In the genomic region with DNA sequence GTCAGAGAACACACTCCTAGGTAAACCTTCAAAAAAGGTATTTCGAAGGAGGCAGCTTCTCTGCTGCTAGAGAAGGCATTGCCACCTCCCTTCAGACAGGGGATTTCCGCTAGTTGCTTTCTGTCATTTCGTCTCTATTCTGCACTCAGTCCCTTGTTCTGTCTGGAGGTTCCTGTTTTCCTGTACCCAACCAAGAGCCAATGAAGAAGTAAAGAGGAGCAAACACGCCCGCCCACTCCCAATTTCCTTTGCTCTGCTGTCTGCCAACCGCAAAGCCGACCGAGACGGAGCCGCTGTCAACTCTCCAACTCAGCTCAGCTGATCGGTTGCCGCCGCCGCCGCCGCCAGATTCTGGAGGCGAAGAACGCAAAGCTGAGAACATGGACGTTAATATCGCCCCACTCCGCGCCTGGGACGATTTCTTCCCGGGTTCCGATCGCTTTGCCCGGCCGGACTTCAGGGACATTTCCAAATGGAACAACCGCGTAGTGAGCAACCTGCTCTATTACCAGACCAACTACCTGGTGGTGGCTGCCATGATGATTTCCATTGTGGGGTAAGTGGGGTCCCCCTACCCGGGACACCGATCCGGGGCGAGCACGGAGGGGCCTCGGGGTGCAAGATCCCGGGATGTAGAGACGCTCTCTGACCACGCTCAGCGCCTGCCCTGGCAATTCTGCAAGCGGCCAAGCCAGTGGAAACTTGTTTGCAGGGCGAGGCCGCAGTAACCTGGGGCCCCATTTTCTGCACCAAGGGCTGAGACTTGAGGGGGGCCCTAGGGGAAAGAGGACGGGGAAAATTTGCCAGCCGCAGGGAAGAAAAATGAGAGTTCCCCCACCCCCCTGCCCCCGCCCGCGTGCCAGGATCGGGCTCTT, we compare ENCODE assay signal across 8 cellular contexts. TPM values are rescaled to one million over a fixed set of nuclear protein-coding genes. Genes with fewer than 3 reads are reported as not detected.
DNase-seq lines count a peak whose midpoint lies in the region; ATAC-seq and TF ChIP-seq lines count a peak whose summit lies in the region.

A gene with protein sequence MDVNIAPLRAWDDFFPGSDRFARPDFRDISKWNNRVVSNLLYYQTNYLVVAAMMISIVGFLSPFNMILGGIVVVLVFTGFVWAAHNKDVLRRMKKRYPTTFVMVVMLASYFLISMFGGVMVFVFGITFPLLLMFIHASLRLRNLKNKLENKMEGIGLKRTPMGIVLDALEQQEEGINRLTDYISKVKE (plus strand): TSS at position 270 of the 875 bp plus-strand sequence. CDS start 111 bp downstream, at position 381.

- H3K36me3 ChIP-seq in BJ (ENCODE audit: control insufficient read depth, insufficient read depth, low read length) (no peaks in the 10 kb centered on the region), right lobe of liver (no peaks in the 10 kb centered on the region)

- POLR2A ChIA-PET in BJ (lab: Charles Lee) = no interaction called here

- intact Hi-C loops in dorsolateral prefrontal cortex (cut with DNase I) = loop anchor here (1.0 to 5.0 kb wide), 3 partner anchors 32 to 33 kb away; a partner anchor contains a TSS
- intact Hi-C loops in right lobe of liver (cut with DNase I) = no loop called here

- H3K27me3 ChIP-seq in BJ (ENCODE audit: control insufficient read depth, insufficient read depth, low read length) (no peaks in the 10 kb centered on the region), dorsolateral prefrontal cortex (no peaks in the 10 kb centered on the region), right lobe of liver (no peaks in the 10 kb centered on the region)

- H3K4me1 ChIP-seq in right lobe of liver = peaks cover 0 to 42% (median 15%) of the 10 kb centered on the region in 4 donors

- H3K9me3 ChIP-seq in right lobe of liver = no peaks in the 10 kb centered on the region

- H3K27ac ChIP-seq in dorsolateral prefrontal cortex = peak within 1 kb of the TSS; percentile 85 to 99 (median 98)
- H3K27ac ChIP-seq in right lobe of liver = peak within 1 kb of the TSS; percentile 88 to 93 (median 89)

- ATAC-seq in HG03460 (IDR thresholded peaks at IDR 0.05; ENCODE audit: unreplicated experiment) (peak; percentile 51), right lobe of liver (peak; percentile 73 to 83 (median 80))

- peak; percentile 65 for TF ChIP-seq POLR2A in right lobe of liver (IDR thresholded peaks at IDR 0.05)

- CTCF ChIA-PET in BJ (lab: Yijun Ruan, JAX) = interaction anchor here (0.8 to 3.0 kb wide), 2 partner anchors 8 to 36 kb away, joined by 3 to 19 read pairs; a partner anchor contains a TSS

- H3K4me3 ChIP-seq in BJ (ENCODE audit: low read depth, low read length) (peak within 1 kb of the TSS; percentile 83), dorsolateral prefrontal cortex (peak within 1 kb of the TSS; percentile 60 to 99 (median 92)), right lobe of liver (peak within 1 kb of the TSS; percentile 71 to 98 (median 87))

- DNase-seq in BJ (ENCODE audit: low read depth) (no peak), GM19240 (ENCODE audit: insufficient read length, low spot score) (peak; percentile 23), NCI-H82 (lab: John Stamatoyannopoulos, UW) (peak; percentile 93), dorsolateral prefrontal cortex (peak; percentile 93 to 98 (median 96)), right lobe of liver (peak; percentile 94 to 95 (median 95))
- DNase-seq in activated CD4-positive, alpha-beta T cell treated with anti-CD3 and anti-CD28 coated beads, Interleukin-2, amount 50 U/mL, for 48 hours = peak; percentile 89 to 92
- DNase-seq in stimulated activated CD4-positive, alpha-beta T cell treated with anti-CD3 and anti-CD28 coated beads, Interleukin-4, amount 100 ng/mL, for 4 hours = peak; percentile 82 to 89

- TF ChIP-seq CTCF in BJ (IDR thresholded peaks at IDR 0.05; ENCODE audit: insufficient read depth, low read depth, low read length) (no peak), dorsolateral prefrontal cortex (IDR thresholded peaks at IDR 0.05 in 54 of 56, conservative IDR thresholded peaks at IDR 0.05 in 2 of 56; ENCODE audit: low read depth in 1 of 56, partially characterized antibody in 56 of 56) (peak in 8 of 56 donors; percentile 4 to 32 (median 13)), right lobe of liver (IDR thresholded peaks at IDR 0.05) (no peak)

- under 1% methylated on average over 35 of the region's 49 CpGs for WGBS in right lobe of liver (ENCODE audit: insufficient coverage, low coverage, low lambda C conversion rate, missing lambda C conversion rate)

RNA-seq across cellular contexts. Expression of the gene that starts here (rescaled TPM):
- 129 TPM in 2 replicates for polyA plus RNA-seq in BJ (2011; rRNA removed)
- polyA minus RNA-seq in BJ (2011; rRNA and poly(A)+ RNA removed) = 36.7 and 80.6 TPM in 2 replicates
- total RNA-seq in dorsolateral prefrontal cortex (100 to 1,000 TPM in 113 of 120 experiments, 10 to 100 TPM in 7; 51.3 to 182 (median 139) TPM), right lobe of liver (10 to 100 TPM; 25.6 to 48.8 (median 36.3) TPM)

Comparison
In these comparisons a context has a peak if more than half of its experiments do, and no peak if none do; other contexts are left out.
1. intact Hi-C loops: an anchor here in dorsolateral prefrontal cortex (1.0 to 5.0 kb wide); none called in right lobe of liver.